Comparison of ENCODE assay signal across 8 cellular contexts in genomic region chr3:127779747-127780146, GRCh38. TPM values are rescaled to one million over a fixed set of nuclear protein-coding genes. Genes with fewer than 3 reads are reported as not detected.
DNase-seq lines count a peak whose midpoint lies in the region; ATAC-seq and TF ChIP-seq lines count a peak whose summit lies in the region.

No MANE protein-coding gene starts in this region.

- H3K36me3 ChIP-seq in ascending aorta, result no peaks in the 10 kb centered on the region
- H3K36me3 ChIP-seq in psoas muscle (ENCODE audit: insufficient read depth in 1 of 2, low read depth in 1 of 2), result peaks cover 2 to 10% of the 10 kb centered on the region in 2 donors

- TF ChIP-seq CTCF in GM12864 (IDR thresholded peaks at IDR 0.05; ENCODE audit: low read depth, low read length, missing control alignments) (no peak), ascending aorta (IDR thresholded peaks at IDR 0.05) (no peak), psoas muscle (IDR thresholded peaks at IDR 0.05) (no peak)

- ATAC-seq in HG02885 (IDR thresholded peaks at IDR 0.05; ENCODE audit: poor library complexity, unreplicated experiment) (peak; percentile 43), psoas muscle (peak; percentile 76 to 84 (median 77))
- ATAC-seq in naive thymus-derived CD8-positive, alpha-beta T cell, result no peak

- H3K4me1 ChIP-seq in ascending aorta, result peaks cover 13 to 44% of the 10 kb centered on the region in 2 donors
- H3K4me1 ChIP-seq in psoas muscle, result peaks cover 70% of the 10 kb centered on the region

- H3K9me3 ChIP-seq in ascending aorta, result no peaks in the 10 kb centered on the region
- no peaks in the 10 kb centered on the region for H3K9me3 ChIP-seq in psoas muscle

- H3K27ac ChIP-seq in ascending aorta, result peak overlapping the region; percentile 75 to 80
- H3K27ac ChIP-seq in psoas muscle, result peak overlapping the region; percentile 88

- peaks cover 0 to 13% (median 2%) of the 10 kb centered on the region in 9 donors for H3K9me3 Mint-ChIP-seq in naive thymus-derived CD8-positive, alpha-beta T cell

- H3K36me3 Mint-ChIP-seq in naive thymus-derived CD8-positive, alpha-beta T cell, result peaks cover 0 to 4% (median 4%) of the 10 kb centered on the region in 3 donors

- WGBS in psoas muscle, 3 donors, result 19 to 23% (median 22%) methylated on average over 3 of the region's 3 CpGs

- DNase-seq in GM12864 (ENCODE audit: low read depth) (peak; percentile 72), ascending aorta (ENCODE audit: low spot score in 2 of 2) (no peak), psoas muscle (peak in 1 of 2 donors; percentile 33), NCI-H1694 treated with DMSO at 0.1 percent for 48 hours (lab: John Stamatoyannopoulos, UW) (no peak)
- no peak for DNase-seq in activated CD8-positive, alpha-beta memory T cell treated with anti-CD3 and anti-CD28 coated beads, Interleukin-2, amount 50 U/mL, for 4 hours
- no peak for DNase-seq in naive thymus-derived CD8-positive, alpha-beta T cell
- no peak for DNase-seq in stimulated activated CD4-positive, alpha-beta T cell treated with anti-CD3 and anti-CD28 coated beads, Interleukin-4, amount 100 ng/mL, for 4 hours

- intact Hi-C loops in ascending aorta (cut with DNase I) (loop anchor here (2.0 to 5.0 kb wide), 2 partner anchors 43 to 81 kb away; partner anchors contain the start of gene MGLL), psoas muscle (cut with DNase I) (no loop called here)

- peaks cover 0 to 4% (median under 1%) of the 10 kb centered on the region in 5 donors for H3K27me3 Mint-ChIP-seq in naive thymus-derived CD8-positive, alpha-beta T cell

- H3K4me1 Mint-ChIP-seq in naive thymus-derived CD8-positive, alpha-beta T cell, result peaks cover 2 to 17% (median 8%) of the 10 kb centered on the region in 4 donors

- H3K4me3 ChIP-seq in GM12864 (ENCODE audit: low read depth, low read length), result no peak overlapping the region
- no peak overlapping the region for H3K4me3 ChIP-seq in ascending aorta
- peak overlapping the region; percentile 17 for H3K4me3 ChIP-seq in psoas muscle

- H3K27ac Mint-ChIP-seq in naive thymus-derived CD8-positive, alpha-beta T cell, result peak overlapping the region in 1 of 10 donors; percentile 64

- H3K4me3 Mint-ChIP-seq in naive thymus-derived CD8-positive, alpha-beta T cell, result no peak overlapping the region

- POLR2A ChIA-PET in naive thymus-derived CD8-positive, alpha-beta T cell (lab: Charles Lee), result no interaction called here

- H3K27me3 ChIP-seq in ascending aorta (no peaks in the 10 kb centered on the region), psoas muscle (ENCODE audit: insufficient read depth in 3 of 3, low read length in 2 of 3) (no peaks in the 10 kb centered on the region)

RNA-seq across cellular contexts. Expression of gene MGLL, which starts 42.6 kb away (rescaled TPM):
- total RNA-seq in ascending aorta, result 101 TPM
- total RNA-seq in psoas muscle, result 10 to 100 TPM; 53.7 to 85.6 (median 63.2) TPM
- polyA plus RNA-seq in psoas muscle, result 10 to 100 TPM; 32.8 to 64.9 (median 47.5) TPM
- total RNA-seq in naive thymus-derived CD8-positive, alpha-beta T cell, result under 1 TPM; 0.34 to 0.77 TPM
- under 1 TPM in 1 of 3 donors, not detected in 2; 0.62 TPM for polyA plus RNA-seq in naive thymus-derived CD8-positive, alpha-beta T cell

Comparison
In these comparisons a context has a peak if more than half of its experiments do, and no peak if none do; other contexts are left out.
1. ATAC-seq: peak in HG02885 (single experiment) and psoas muscle (4 of 4); none in naive thymus-derived CD8-positive, alpha-beta T cell (0 of 2).
2. RNA of gene MGLL, which starts 42.6 kb away (total RNA-seq): 101 TPM in ascending aorta (single experiment) and 53.7 to 85.6 TPM in psoas muscle; 0.34 to 0.77 TPM in naive thymus-derived CD8-positive, alpha-beta T cell; every median in the first group is over 10 times any median in the second.